Comparison of ENCODE assay signal across 10 cellular contexts in genomic region chr1:236774926-236775325, GRCh38. TPM values are rescaled to one million over a fixed set of nuclear protein-coding genes. Genes with fewer than 3 reads are reported as not detected.
DNase-seq lines count a peak whose midpoint lies in the region; ATAC-seq and TF ChIP-seq lines count a peak whose summit lies in the region.
"Had no signal": no experiment of that assay in that cellular context is flagged by ENCODE, and none has a peak within 500 bp of the region (broad histone marks: within the 10 kb centered on the region; RNA-seq: fewer than 3 reads in every experiment).

No MANE protein-coding gene starts in this region.

- in situ Hi-C loops in SK-MEL-5 (cut with HindIII; ENCODE audit: low pct_unique_long_range_greater_than_20kb, low sequenced_read_pairs) = no loop called here

- ATAC-seq in GM21576 (IDR thresholded peaks at IDR 0.05; ENCODE audit: unreplicated experiment) (no peak), HG03432 (IDR thresholded peaks at IDR 0.05; ENCODE audit: unreplicated experiment) (no peak)
- ATAC-seq in stimulated activated memory B cell treated with anti-CD40 and anti-IgM and Interleukin-4, amounts not matched to agents 10 μg/mL and 1 μg/mL and 100 μg/mL, for 72 hours = no peak

- no peak overlapping the region for H3K27ac Mint-ChIP-seq in stimulated activated memory B cell treated with anti-CD40 and anti-IgM and Interleukin-4, amounts not matched to agents 10 μg/mL and 1 μg/mL and 100 μg/mL, for 72 hours

- no peaks in the 10 kb centered on the region for H3K36me3 ChIP-seq in cardiac muscle cell
- H3K36me3 ChIP-seq: BLaER1 treated with 17β-estradiol and CSF1 and Interleukin-3, amounts not matched to agents 10 nM and 100 nM had no signal

- H3K4me1 ChIP-seq in cardiac muscle cell (ENCODE audit: low read depth) = peaks cover 21% of the 10 kb centered on the region
- H3K4me1 ChIP-seq: BLaER1 treated with 17β-estradiol and CSF1 and Interleukin-3, amounts not matched to agents 10 nM and 100 nM had no signal

- H3K4me3 ChIP-seq in cardiac muscle cell = no peak overlapping the region
- H3K4me3 ChIP-seq: BLaER1 treated with 17β-estradiol and CSF1 and Interleukin-3, amounts not matched to agents 10 nM and 100 nM had no signal

- peaks cover 5% of the 10 kb centered on the region for H3K36me3 Mint-ChIP-seq in stimulated activated memory B cell treated with anti-CD40 and anti-IgM and Interleukin-4, amounts not matched to agents 10 μg/mL and 1 μg/mL and 100 μg/mL, for 72 hours

- DNase-seq in NCI-H82 (lab: John Stamatoyannopoulos, UW) = peak; percentile 50
- no peak for DNase-seq in NCI-H82 treated with DMSO at 0.1 percent for 48 hours (lab: John Stamatoyannopoulos, UW; ENCODE audit: unreplicated experiment)
- peak; percentile 68 for DNase-seq in SK-MEL-5 (ENCODE audit: low read depth, low spot score)
- peak; percentile 38 to 71 for DNase-seq in cardiac muscle cell (ENCODE audit: low read depth in 1 of 2, low spot score in 1 of 2)
- DNase-seq in superior temporal gyrus (ENCODE audit: extremely low spot score) = peak; percentile 46
- DNase-seq: NCI-H2029 treated with DMSO at 0.1 percent for 48 hours had no signal

- no peaks in the 10 kb centered on the region for H3K27me3 ChIP-seq in cardiac muscle cell
- H3K27me3 ChIP-seq: BLaER1 treated with 17β-estradiol and CSF1 and Interleukin-3, amounts not matched to agents 10 nM and 100 nM had no signal

- H3K4me1 Mint-ChIP-seq in stimulated activated memory B cell treated with anti-CD40 and anti-IgM and Interleukin-4, amounts not matched to agents 10 μg/mL and 1 μg/mL and 100 μg/mL, for 72 hours = no peaks in the 10 kb centered on the region

- TF ChIP-seq CTCF in cardiac muscle cell (IDR thresholded peaks at IDR 0.05; ENCODE audit: low read depth, low read length) = peak; percentile 65

- H3K27me3 Mint-ChIP-seq in stimulated activated memory B cell treated with anti-CD40 and anti-IgM and Interleukin-4, amounts not matched to agents 10 μg/mL and 1 μg/mL and 100 μg/mL, for 72 hours = peaks cover 70% of the 10 kb centered on the region

- H3K9me3 Mint-ChIP-seq in stimulated activated memory B cell treated with anti-CD40 and anti-IgM and Interleukin-4, amounts not matched to agents 10 μg/mL and 1 μg/mL and 100 μg/mL, for 72 hours = peaks cover 10% of the 10 kb centered on the region

- H3K27ac ChIP-seq in cardiac muscle cell = no peak overlapping the region
- H3K27ac ChIP-seq: BLaER1 treated with 17β-estradiol and CSF1 and Interleukin-3, amounts not matched to agents 10 nM and 100 nM had no signal

- H3K9me3 ChIP-seq in cardiac muscle cell (ENCODE audit: low read depth) = no peaks in the 10 kb centered on the region

- no peak overlapping the region for H3K4me3 Mint-ChIP-seq in stimulated activated memory B cell treated with anti-CD40 and anti-IgM and Interleukin-4, amounts not matched to agents 10 μg/mL and 1 μg/mL and 100 μg/mL, for 72 hours

RNA-seq across cellular contexts. Expression of gene MTR, which starts 20.2 kb away (rescaled TPM):
- total RNA-seq in SK-MEL-5 (2014; rRNA removed; shearing (Covaris generic)) = 27.5 and 28.2 TPM in 2 replicates
- 12.3 and 16.6 TPM in 2 replicates for polyA plus RNA-seq in SK-MEL-5 (2015; cell fraction: cytosol; rRNA removed)
- polyA plus RNA-seq in SK-MEL-5 (2015; cell fraction: nucleus; rRNA removed) = 17.4 and 22.3 TPM in 2 replicates
- 34.5 and 61.7 TPM in 2 replicates for total RNA-seq in cardiac muscle cell
- 23.9 and 45.9 TPM in 2 replicates for polyA plus RNA-seq in cardiac muscle cell
